ENCODE assay signal across 1 cellular context in genomic region chr6:43174263-43175112, GRCh38.
TF ChIP-seq lines count a peak whose summit lies in the region.

No MANE protein-coding gene starts in this region.

TF ChIP-seq in K562, 482 proteins besides CTCF, POLR2A, EP300 and RAD21 (continued from another document and continues in another):
- no peak for TF ChIP-seq ZSCAN29 (IDR thresholded peaks at IDR 0.05)
- no peak for TF ChIP-seq PHF21A (IDR thresholded peaks at IDR 0.05; ENCODE audit: borderline replicate concordance, low read depth)
- TF ChIP-seq ZBED1 (IDR thresholded peaks at IDR 0.05) = no peak
- TF ChIP-seq ZNF764 (CRISPR knock-in tag; IDR thresholded peaks at IDR 0.05; ENCODE audit: low read depth) = no peak
- no peak for TF ChIP-seq NR1H2 (CRISPR knock-in tag; IDR thresholded peaks at IDR 0.05)
- TF ChIP-seq PTRF (tag; IDR thresholded peaks at IDR 0.05) = no peak
- no peak for TF ChIP-seq ZNF449 (CRISPR knock-in tag; IDR thresholded peaks at IDR 0.05)
- peak; percentile 87 for TF ChIP-seq SPI1 (IDR thresholded peaks at IDR 0.05; ENCODE audit: borderline replicate concordance, low read depth, low read length)
- TF ChIP-seq HINFP (tag; conservative IDR thresholded peaks at IDR 0.05; ENCODE audit: low read depth) = no peak
- no peak for TF ChIP-seq U2AF1 (optimal IDR thresholded peaks at IDR 0.05; ENCODE audit: low read depth, low read length)
- TF ChIP-seq CSDE1 (IDR thresholded peaks at IDR 0.05) = peak in 1 of 2 experiments; percentile 87; a peak in 2 of 4 replicates
- peak; percentile 98 for TF ChIP-seq PKNOX1 (IDR thresholded peaks at IDR 0.05)
- TF ChIP-seq ZNF280A (IDR thresholded peaks at IDR 0.05; ENCODE audit: low read depth, partially characterized antibody) = no peak
- no peak for TF ChIP-seq ZKSCAN3 (CRISPR knock-in tag; IDR thresholded peaks at IDR 0.05)
- no peak for TF ChIP-seq CBX3 (IDR thresholded peaks at IDR 0.05; ENCODE audit: borderline replicate concordance in 1 of 2, low read length in 2 of 2)
- peak; percentile 59; the same call in 1 of the 2 replicates for TF ChIP-seq MYNN (IDR thresholded peaks at IDR 0.05)
- no peak for TF ChIP-seq MYNN (CRISPR knock-in tag; IDR thresholded peaks at IDR 0.05)
- no peak for TF ChIP-seq ZNF140 (CRISPR knock-in tag; IDR thresholded peaks at IDR 0.05)
- TF ChIP-seq, protein P1, sequence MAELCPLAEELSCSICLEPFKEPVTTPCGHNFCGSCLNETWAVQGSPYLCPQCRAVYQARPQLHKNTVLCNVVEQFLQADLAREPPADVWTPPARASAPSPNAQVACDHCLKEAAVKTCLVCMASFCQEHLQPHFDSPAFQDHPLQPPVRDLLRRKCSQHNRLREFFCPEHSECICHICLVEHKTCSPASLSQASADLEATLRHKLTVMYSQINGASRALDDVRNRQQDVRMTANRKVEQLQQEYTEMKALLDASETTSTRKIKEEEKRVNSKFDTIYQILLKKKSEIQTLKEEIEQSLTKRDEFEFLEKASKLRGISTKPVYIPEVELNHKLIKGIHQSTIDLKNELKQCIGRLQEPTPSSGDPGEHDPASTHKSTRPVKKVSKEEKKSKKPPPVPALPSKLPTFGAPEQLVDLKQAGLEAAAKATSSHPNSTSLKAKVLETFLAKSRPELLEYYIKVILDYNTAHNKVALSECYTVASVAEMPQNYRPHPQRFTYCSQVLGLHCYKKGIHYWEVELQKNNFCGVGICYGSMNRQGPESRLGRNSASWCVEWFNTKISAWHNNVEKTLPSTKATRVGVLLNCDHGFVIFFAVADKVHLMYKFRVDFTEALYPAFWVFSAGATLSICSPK (IDR thresholded peaks at IDR 0.05; ENCODE audit: borderline replicate concordance) = no peak
- no peak for TF ChIP-seq EWSR1 (IDR thresholded peaks at IDR 0.05; ENCODE audit: borderline replicate concordance, low read depth, partially characterized antibody)
- TF ChIP-seq, protein P2, sequence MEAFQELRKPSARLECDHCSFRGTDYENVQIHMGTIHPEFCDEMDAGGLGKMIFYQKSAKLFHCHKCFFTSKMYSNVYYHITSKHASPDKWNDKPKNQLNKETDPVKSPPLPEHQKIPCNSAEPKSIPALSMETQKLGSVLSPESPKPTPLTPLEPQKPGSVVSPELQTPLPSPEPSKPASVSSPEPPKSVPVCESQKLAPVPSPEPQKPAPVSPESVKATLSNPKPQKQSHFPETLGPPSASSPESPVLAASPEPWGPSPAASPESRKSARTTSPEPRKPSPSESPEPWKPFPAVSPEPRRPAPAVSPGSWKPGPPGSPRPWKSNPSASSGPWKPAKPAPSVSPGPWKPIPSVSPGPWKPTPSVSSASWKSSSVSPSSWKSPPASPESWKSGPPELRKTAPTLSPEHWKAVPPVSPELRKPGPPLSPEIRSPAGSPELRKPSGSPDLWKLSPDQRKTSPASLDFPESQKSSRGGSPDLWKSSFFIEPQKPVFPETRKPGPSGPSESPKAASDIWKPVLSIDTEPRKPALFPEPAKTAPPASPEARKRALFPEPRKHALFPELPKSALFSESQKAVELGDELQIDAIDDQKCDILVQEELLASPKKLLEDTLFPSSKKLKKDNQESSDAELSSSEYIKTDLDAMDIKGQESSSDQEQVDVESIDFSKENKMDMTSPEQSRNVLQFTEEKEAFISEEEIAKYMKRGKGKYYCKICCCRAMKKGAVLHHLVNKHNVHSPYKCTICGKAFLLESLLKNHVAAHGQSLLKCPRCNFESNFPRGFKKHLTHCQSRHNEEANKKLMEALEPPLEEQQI (IDR thresholded peaks at IDR 0.05) = no peak
- no peak for TF ChIP-seq PCBP2 (IDR thresholded peaks at IDR 0.05; ENCODE audit: low read depth, low read length, poor library complexity, severe bottlenecking)
- TF ChIP-seq ZNF778 (CRISPR knock-in tag; IDR thresholded peaks at IDR 0.05) = no peak
- TF ChIP-seq NCOA4 (IDR thresholded peaks at IDR 0.05; ENCODE audit: partially characterized antibody) = no peak
- no peak for TF ChIP-seq ZZZ3 (IDR thresholded peaks at IDR 0.05)
- no peak for TF ChIP-seq SLC30A9 (CRISPR knock-in tag; IDR thresholded peaks at IDR 0.05)
- 0 out of 2 replicates have a peak, but pooled peaks have one; percentile 14 for TF ChIP-seq ESRRA (IDR thresholded peaks at IDR 0.05; ENCODE audit: borderline replicate concordance, low read depth)
- 0 out of 2 replicates have a peak, but pooled peaks have one; percentile 42 for TF ChIP-seq HCFC1 (IDR thresholded peaks at IDR 0.05; ENCODE audit: low read depth, low read length)
- TF ChIP-seq FOSL1 (tag; conservative IDR thresholded peaks at IDR 0.05) = peak; percentile 89
- TF ChIP-seq SMAD1 (IDR thresholded peaks at IDR 0.05; ENCODE audit: low read depth, low read length, partially characterized antibody) = peak; percentile 28
- TF ChIP-seq CREB1 (IDR thresholded peaks at IDR 0.05) = no peak; the same call in 1 of the 2 replicates
- TF ChIP-seq CREB1 (CRISPR knock-in tag; IDR thresholded peaks at IDR 0.05) = no peak
- TF ChIP-seq ASH1L (IDR thresholded peaks at IDR 0.05; ENCODE audit: borderline replicate concordance, low read depth, partially characterized antibody) = peak; percentile 86
- peak; percentile 55 for TF ChIP-seq CCNT2 (IDR thresholded peaks at IDR 0.05; ENCODE audit: borderline replicate concordance, extremely low read depth, insufficient read length, low read depth, low read length)
- TF ChIP-seq, protein P3, sequence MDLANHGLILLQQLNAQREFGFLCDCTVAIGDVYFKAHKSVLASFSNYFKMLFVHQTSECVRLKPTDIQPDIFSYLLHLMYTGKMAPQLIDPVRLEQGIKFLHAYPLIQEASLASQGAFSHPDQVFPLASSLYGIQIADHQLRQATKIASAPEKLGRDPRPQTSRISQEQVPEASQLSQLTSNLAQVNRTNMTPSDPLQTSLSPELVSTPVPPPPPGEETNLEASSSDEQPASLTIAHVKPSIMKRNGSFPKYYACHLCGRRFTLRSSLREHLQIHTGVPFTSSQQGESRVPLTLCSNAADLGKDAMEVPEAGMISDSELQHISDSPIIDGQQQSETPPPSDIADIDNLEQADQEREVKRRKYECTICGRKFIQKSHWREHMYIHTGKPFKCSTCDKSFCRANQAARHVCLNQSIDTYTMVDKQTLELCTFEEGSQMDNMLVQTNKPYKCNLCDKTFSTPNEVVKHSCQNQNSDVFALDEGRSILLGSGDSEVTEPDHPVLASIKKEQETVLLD (IDR thresholded peaks at IDR 0.05) = no peak; the same call in 1 of the 2 replicates
- peak; percentile 99 for TF ChIP-seq NEUROD1 (IDR thresholded peaks at IDR 0.05; ENCODE audit: borderline replicate concordance, low read depth, low read length, partially characterized antibody)
- no peak for TF ChIP-seq MEF2D (tag; conservative IDR thresholded peaks at IDR 0.05; ENCODE audit: low read depth)
- TF ChIP-seq LCOR (CRISPR knock-in tag; IDR thresholded peaks at IDR 0.05) = peak; percentile 64; the same call in 1 of the 2 replicates
- TF ChIP-seq, protein P4, sequence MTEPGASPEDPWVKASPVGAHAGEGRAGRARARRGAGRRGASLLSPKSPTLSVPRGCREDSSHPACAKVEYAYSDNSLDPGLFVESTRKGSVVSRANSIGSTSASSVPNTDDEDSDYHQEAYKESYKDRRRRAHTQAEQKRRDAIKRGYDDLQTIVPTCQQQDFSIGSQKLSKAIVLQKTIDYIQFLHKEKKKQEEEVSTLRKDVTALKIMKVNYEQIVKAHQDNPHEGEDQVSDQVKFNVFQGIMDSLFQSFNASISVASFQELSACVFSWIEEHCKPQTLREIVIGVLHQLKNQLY (CRISPR knock-in tag; conservative IDR thresholded peaks at IDR 0.05) = no peak
- TF ChIP-seq ZNF436 (CRISPR knock-in tag; IDR thresholded peaks at IDR 0.05) = no peak
- no peak for TF ChIP-seq NBN (IDR thresholded peaks at IDR 0.05; ENCODE audit: low read depth)
- no peak for TF ChIP-seq TOE1 (IDR thresholded peaks at IDR 0.05; ENCODE audit: borderline replicate concordance)
- no peak for TF ChIP-seq TOE1 (CRISPR knock-in tag; IDR thresholded peaks at IDR 0.05; ENCODE audit: borderline replicate concordance, low read depth)
- no peak for TF ChIP-seq MYC (IDR thresholded peaks at IDR 0.05; ENCODE audit: low read depth, low read length)
- TF ChIP-seq MYC (CRISPR knock-in tag; IDR thresholded peaks at IDR 0.05; ENCODE audit: borderline replicate concordance, low read depth) = no peak
- TF ChIP-seq SMAD3 (CRISPR knock-in tag; conservative IDR thresholded peaks at IDR 0.05) = no peak
- TF ChIP-seq ZNF57 (CRISPR knock-in tag; IDR thresholded peaks at IDR 0.05) = 0 out of 2 replicates have a peak, but pooled peaks have one; percentile 65
- TF ChIP-seq BHLHE40 (IDR thresholded peaks at IDR 0.05; ENCODE audit: low read length) = peak; percentile 100
- peak; percentile 84 for TF ChIP-seq ELF1 (tag; IDR thresholded peaks at IDR 0.05)
- no peak for TF ChIP-seq PML (IDR thresholded peaks at IDR 0.05; ENCODE audit: low read length)
- peak; percentile 65; the same call in 1 of the 2 replicates for TF ChIP-seq RFX5 (IDR thresholded peaks at IDR 0.05; ENCODE audit: low read depth, low read length)
- no peak for TF ChIP-seq CBX1 (IDR thresholded peaks at IDR 0.05; ENCODE audit: low read depth)
- no peak for TF ChIP-seq NCOA1 (IDR thresholded peaks at IDR 0.05; ENCODE audit: low read depth)
- TF ChIP-seq ZNF277 (CRISPR knock-in tag; IDR thresholded peaks at IDR 0.05; ENCODE audit: borderline replicate concordance) = peak; percentile 38; the same call in 1 of the 2 replicates
- 0 out of 2 replicates have a peak, but pooled peaks have one; percentile 30 for TF ChIP-seq ZNF583 (CRISPR knock-in tag; IDR thresholded peaks at IDR 0.05)
- no peak for TF ChIP-seq TAF7 (tag; IDR thresholded peaks at IDR 0.05)
- TF ChIP-seq HIVEP1 (CRISPR knock-in tag; IDR thresholded peaks at IDR 0.05) = peak; percentile 4; the same call in 1 of the 2 replicates
- TF ChIP-seq ARID1B (IDR thresholded peaks at IDR 0.05) = 0 out of 2 replicates have a peak, but pooled peaks have one; percentile 8
- no peak for TF ChIP-seq ATF6 (CRISPR knock-in tag; IDR thresholded peaks at IDR 0.05)
- TF ChIP-seq LEF1 (IDR thresholded peaks at IDR 0.05) = peak; percentile 72; the same call in 1 of the 2 replicates
